29 cellular contexts compared by ENCODE assay signal in genomic region chr12:131383741-131384543, GRCh38.
"Had no signal": no experiment of that assay in that cellular context is flagged by ENCODE, and none has a peak within 500 bp of the region (broad histone marks: within the 10 kb centered on the region; RNA-seq: fewer than 3 reads in every experiment).

No MANE protein-coding gene starts in this region.

- H3K4me1 ChIP-seq: pancreas, psoas muscle, right atrium auricular region, thyroid gland had no signal

- DNase-seq: activated CD4-positive, alpha-beta T cell treated with anti-CD3 and anti-CD28 coated beads for 4 hours; activated CD4-positive, alpha-beta T cell treated with anti-CD3 and anti-CD28 coated beads, Interleukin-2, amount 50 U/mL, for 48 hours; activated CD4-positive, CD25-positive, alpha-beta regulatory T cell; activated CD8-positive, alpha-beta memory T cell treated with anti-CD3 and anti-CD28 coated beads, Interleukin-2, amount 50 U/mL, for 48 hours; activated effector memory CD4-positive, alpha-beta T cell treated with anti-CD3 and anti-CD28 coated beads, Interleukin-2, amount 50 U/mL, for 16 hours; activated naive CD4-positive, alpha-beta T cell treated with anti-CD3 and anti-CD28 coated beads, Interleukin-2, amount 50 U/mL, for 16 hours; activated naive CD8-positive, alpha-beta T cell treated with anti-CD3 and anti-CD28 coated beads, Interleukin-2, amount 50 U/mL, for 24 hours; activated T-cell treated with anti-CD3 and anti-CD28 coated beads, Interleukin-2, amount 50 U/mL, for 72 hours; dorsolateral prefrontal cortex; effector memory CD8-positive, alpha-beta T cell; foreskin melanocyte; glutamatergic neuron; hippocampal formation; left cardiac atrium; mesendoderm; naive B cell; pancreas; psoas muscle; stimulated activated CD4-positive, alpha-beta T cell treated with anti-CD3 and anti-CD28 coated beads, Interleukin-12 subunit alpha, Interleukin-12 subunit beta, amount 100 ng/mL, for 4 hours; stimulated activated CD4-positive, alpha-beta T cell treated with anti-CD3 and anti-CD28 coated beads, Interleukin-4, amount 100 ng/mL, for 4 hours; stimulated activated naive CD8-positive, alpha-beta T cell treated with anti-CD3 and anti-CD28 coated beads, Interleukin-15, Interleukin-2, amounts not matched to agents 100 U/mL and 50 U/mL, for 24 hours; SW 1271; T-helper 17 cell; thyroid gland had no signal

- H3K4me3 ChIP-seq: cardiac muscle cell, dorsolateral prefrontal cortex, pancreas, psoas muscle, right atrium auricular region, thyroid gland had no signal

- H3K36me3 ChIP-seq: cardiac muscle cell, neutrophil, pancreas, right atrium auricular region, thyroid gland had no signal

- H3K27ac ChIP-seq: cardiac muscle cell, dorsolateral prefrontal cortex, neutrophil, pancreas, psoas muscle, right atrium auricular region, thyroid gland had no signal

- FAIRE-seq: endothelial cell of umbilical vein, pancreas had no signal

- ATAC-seq: activated naive CD8-positive, alpha-beta T cell treated with anti-CD3 and anti-CD28 coated beads, Interleukin-2, amount 50 U/mL, for 24 hours; activated T-cell treated with anti-CD3 and anti-CD28 coated beads, Interleukin-2, amount 50 U/mL, for 72 hours; effector memory CD8-positive, alpha-beta T cell; esophagus mucosa; left cardiac atrium; pancreas; psoas muscle; stimulated activated naive CD8-positive, alpha-beta T cell treated with anti-CD3 and anti-CD28 coated beads, Interleukin-15, Interleukin-2, amounts not matched to agents 100 U/mL and 50 U/mL, for 24 hours; T-helper 17 cell had no signal

- H3K9me3 ChIP-seq: neutrophil, pancreas, psoas muscle, right atrium auricular region, thyroid gland had no signal

- H3K27me3 ChIP-seq: cardiac muscle cell, thyroid gland had no signal
